Comparison of ENCODE assay signal across 15 cellular contexts in genomic region chr3:86815880-86816279, GRCh38.
"Had no signal": no experiment of that assay in that cellular context is flagged by ENCODE, and none has a peak within 500 bp of the region (broad histone marks: within the 10 kb centered on the region; RNA-seq: fewer than 3 reads in every experiment).

No MANE protein-coding gene starts in this region.

- H3K4me3 ChIP-seq: esophagus squamous epithelium, heart left ventricle, ovary, transverse colon had no signal

- H3K4me3 Mint-ChIP-seq: activated naive CD8-positive, alpha-beta T cell; natural killer cell treated with Interleukin-12 subunit alpha and Interleukin-12 subunit beta and Interleukin-15 and Interleukin-18, amount 100 ng/mL, for 72 hours; stimulated activated effector memory CD8-positive, alpha-beta T cell treated with anti-CD3 and anti-CD28 coated beads, Interleukin-12 subunit alpha, Interleukin-12 subunit beta, amount 100 ng/mL, for 72 hours; T-helper 2 cell treated with Interferon-gamma antibody and Interleukin-4, amounts not matched to agents 5 μg/mL and 100 μg/mL, for 36 hours had no signal

- DNase-seq: activated CD4-positive, alpha-beta T cell treated with anti-CD3 and anti-CD28 coated beads, Interleukin-2, amount 50 U/mL, for 48 hours; activated CD4-positive, CD25-positive, alpha-beta regulatory T cell treated with anti-CD3 and anti-CD28 coated beads, Interleukin-2, amount 50 U/mL, for 72 hours; activated gamma-delta T cell; activated T-cell treated with anti-CD3 and anti-CD28 coated beads, Interleukin-2, amount 50 U/mL, for 48 hours; dorsolateral prefrontal cortex; esophagus squamous epithelium; heart left ventricle; islet precursor cell; ovary; transverse colon had no signal

- H3K27me3 ChIP-seq: esophagus squamous epithelium, heart left ventricle, ovary, transverse colon had no signal

- ATAC-seq: heart left ventricle; left lobe of liver; natural killer cell treated with Interleukin-12 subunit alpha and Interleukin-12 subunit beta and Interleukin-15 and Interleukin-18, amount 100 ng/mL, for 72 hours; stimulated activated effector memory CD8-positive, alpha-beta T cell treated with anti-CD3 and anti-CD28 coated beads, Interleukin-12 subunit alpha, Interleukin-12 subunit beta, amount 100 ng/mL, for 72 hours had no signal

- H3K9me3 Mint-ChIP-seq: T-helper 2 cell treated with Interferon-gamma antibody and Interleukin-4, amounts not matched to agents 5 μg/mL and 100 μg/mL, for 36 hours had no signal

- H3K36me3 Mint-ChIP-seq: activated naive CD8-positive, alpha-beta T cell; natural killer cell treated with Interleukin-12 subunit alpha and Interleukin-12 subunit beta and Interleukin-15 and Interleukin-18, amount 100 ng/mL, for 72 hours; stimulated activated effector memory CD8-positive, alpha-beta T cell treated with anti-CD3 and anti-CD28 coated beads, Interleukin-12 subunit alpha, Interleukin-12 subunit beta, amount 100 ng/mL, for 72 hours had no signal

- H3K27ac ChIP-seq: dorsolateral prefrontal cortex, ovary, transverse colon had no signal

- H3K27ac Mint-ChIP-seq: activated naive CD8-positive, alpha-beta T cell; natural killer cell treated with Interleukin-12 subunit alpha and Interleukin-12 subunit beta and Interleukin-15 and Interleukin-18, amount 100 ng/mL, for 72 hours; stimulated activated effector memory CD8-positive, alpha-beta T cell treated with anti-CD3 and anti-CD28 coated beads, Interleukin-12 subunit alpha, Interleukin-12 subunit beta, amount 100 ng/mL, for 72 hours; T-helper 2 cell treated with Interferon-gamma antibody and Interleukin-4, amounts not matched to agents 5 μg/mL and 100 μg/mL, for 36 hours had no signal

- H3K4me1 ChIP-seq: esophagus squamous epithelium, heart left ventricle, transverse colon had no signal

- H3K27me3 Mint-ChIP-seq: activated naive CD8-positive, alpha-beta T cell; natural killer cell treated with Interleukin-12 subunit alpha and Interleukin-12 subunit beta and Interleukin-15 and Interleukin-18, amount 100 ng/mL, for 72 hours had no signal

- H3K9me3 ChIP-seq: esophagus squamous epithelium, heart left ventricle, ovary, transverse colon had no signal

- H3K36me3 ChIP-seq: esophagus squamous epithelium, heart left ventricle, ovary, transverse colon had no signal

- H3K4me1 Mint-ChIP-seq: stimulated activated effector memory CD8-positive, alpha-beta T cell treated with anti-CD3 and anti-CD28 coated beads, Interleukin-12 subunit alpha, Interleukin-12 subunit beta, amount 100 ng/mL, for 72 hours had no signal
